In genomic region chrX:50762578-50762977, GRCh38 we compare ENCODE assay signal across 30 cellular contexts. TPM values are rescaled to one million over a fixed set of nuclear protein-coding genes. Genes with fewer than 3 reads are reported as not detected.
"Had no signal": no experiment of that assay in that cellular context is flagged by ENCODE, and none has a peak within 500 bp of the region (broad histone marks: within the 10 kb centered on the region; RNA-seq: fewer than 3 reads in every experiment).

No MANE protein-coding gene starts in this region.

- H3K9me3 ChIP-seq: heart left ventricle, left ventricle myocardium inferior, mucosa of descending colon, right atrium auricular region, upper lobe of left lung, vagina had no signal

- H3K36me3 Mint-ChIP-seq: activated naive CD4-positive, alpha-beta T cell treated with anti-CD3 and anti-CD28 coated beads, Interleukin-2, amount 10 ng/mL, durations not matched to agents 7 days and 5 days; immature natural killer cell; natural killer cell treated with Interleukin-12 subunit alpha and Interleukin-12 subunit beta and Interleukin-15 and Interleukin-18, amount 100 ng/mL, for 72 hours; stimulated activated memory B cell treated with anti-CD40 and anti-IgM and Interleukin-4, amounts not matched to agents 10 μg/mL and 1 μg/mL and 100 μg/mL, for 72 hours had no signal

- H3K4me1 Mint-ChIP-seq: activated naive CD4-positive, alpha-beta T cell treated with anti-CD3 and anti-CD28 coated beads, Interleukin-2, amount 10 ng/mL, durations not matched to agents 7 days and 5 days; immature natural killer cell; stimulated activated memory B cell treated with anti-CD40 and anti-IgM and Interleukin-4, amounts not matched to agents 10 μg/mL and 1 μg/mL and 100 μg/mL, for 72 hours; stimulated activated naive CD8-positive, alpha-beta T cell treated with anti-CD3 and anti-CD28 coated beads, Interleukin-15, amount 100 ng/mL, for 72 hours; T-helper 17 cell had no signal

- H3K4me3 ChIP-seq: heart left ventricle, left ventricle myocardium inferior, lung, mucosa of descending colon, right atrium auricular region, smooth muscle cell, upper lobe of left lung, vagina had no signal

- H3K36me3 ChIP-seq: heart left ventricle, left ventricle myocardium inferior, right atrium auricular region, upper lobe of left lung, vagina, WERI-Rb-1 had no signal

- H3K27me3 Mint-ChIP-seq: activated naive CD4-positive, alpha-beta T cell treated with anti-CD3 and anti-CD28 coated beads, Interleukin-2, amount 10 ng/mL, durations not matched to agents 7 days and 5 days had no signal

- DNase-seq: activated CD4-positive, alpha-beta T cell treated with anti-CD3 and anti-CD28 coated beads for 48 hours; activated CD4-positive, alpha-beta T cell treated with anti-CD3 and anti-CD28 coated beads, Interleukin-2, amount 50 U/mL, for 48 hours; activated CD8-positive, alpha-beta memory T cell treated with anti-CD3 and anti-CD28 coated beads for 24 hours; activated effector memory CD4-positive, alpha-beta T cell treated with anti-CD3 and anti-CD28 coated beads, Interleukin-2, amount 50 U/mL, for 16 hours; activated naive CD4-positive, alpha-beta T cell treated with anti-CD3 and anti-CD28 coated beads, Interleukin-2, amount 10 ng/mL, durations not matched to agents 7 days and 5 days; amygdala; cortex of kidney; heart left ventricle; hypothalamus; immature natural killer cell; left ventricle myocardium inferior; mucosa of descending colon; stimulated activated CD4-positive, alpha-beta T cell treated with anti-CD3 and anti-CD28 coated beads, Interleukin-1b, Interleukin-23, amount 100 ng/mL, for 48 hours; stimulated activated CD4-positive, alpha-beta T cell treated with anti-CD3 and anti-CD28 coated beads, Interleukin-4, amount 100 ng/mL, for 4 hours; stimulated activated CD8-positive, alpha-beta memory T cell treated with anti-CD3 and anti-CD28 coated beads, Interleukin-4, amount 100 ng/mL, for 48 hours; stimulated activated naive CD8-positive, alpha-beta T cell treated with anti-CD3 and anti-CD28 coated beads, Interleukin-15, amount 100 ng/mL, for 72 hours; substantia nigra; T-helper 17 cell; T1000; upper lobe of left lung; WERI-Rb-1 had no signal

- H3K27me3 ChIP-seq: foreskin keratinocyte, right atrium auricular region, upper lobe of left lung, vagina had no signal

- H3K4me3 Mint-ChIP-seq: activated naive CD4-positive, alpha-beta T cell treated with anti-CD3 and anti-CD28 coated beads, Interleukin-2, amount 10 ng/mL, durations not matched to agents 7 days and 5 days; activated T-helper 1 cell treated with anti-CD3 and anti-CD28 coated beads, Interleukin-12 subunit alpha, Interleukin-12 subunit beta, Interleukin-2, Interleukin-4 antibody, amounts not matched to agents 30 ng/mL and 10 ng/mL and 1 ng/mL, durations not matched to agents 14 hours and 24 hours and 36 hours; immature natural killer cell; natural killer cell treated with Interleukin-12 subunit alpha and Interleukin-12 subunit beta and Interleukin-15 and Interleukin-18, amount 100 ng/mL, for 72 hours; stimulated activated memory B cell treated with anti-CD40 and anti-IgM and Interleukin-4, amounts not matched to agents 10 μg/mL and 1 μg/mL and 100 μg/mL, for 72 hours; stimulated activated naive CD8-positive, alpha-beta T cell treated with anti-CD3 and anti-CD28 coated beads, Interleukin-15, amount 100 ng/mL, for 72 hours; T-helper 17 cell had no signal

- H3K27ac ChIP-seq: foreskin keratinocyte, heart left ventricle, left ventricle myocardium inferior, right atrium auricular region, upper lobe of left lung, vagina, WERI-Rb-1 had no signal

- H3K4me1 ChIP-seq: foreskin keratinocyte, heart left ventricle, left ventricle myocardium inferior, right atrium auricular region, upper lobe of left lung, vagina had no signal

- H3K4me2 ChIP-seq: smooth muscle cell had no signal

- H3K9me3 Mint-ChIP-seq: activated naive CD4-positive, alpha-beta T cell treated with anti-CD3 and anti-CD28 coated beads, Interleukin-2, amount 10 ng/mL, durations not matched to agents 7 days and 5 days; activated T-helper 1 cell treated with anti-CD3 and anti-CD28 coated beads, Interleukin-12 subunit alpha, Interleukin-12 subunit beta, Interleukin-2, Interleukin-4 antibody, amounts not matched to agents 30 ng/mL and 10 ng/mL and 1 ng/mL, durations not matched to agents 14 hours and 24 hours and 36 hours; immature natural killer cell; natural killer cell treated with Interleukin-12 subunit alpha and Interleukin-12 subunit beta and Interleukin-15 and Interleukin-18, amount 100 ng/mL, for 72 hours; stimulated activated memory B cell treated with anti-CD40 and anti-IgM and Interleukin-4, amounts not matched to agents 10 μg/mL and 1 μg/mL and 100 μg/mL, for 72 hours; stimulated activated naive CD8-positive, alpha-beta T cell treated with anti-CD3 and anti-CD28 coated beads, Interleukin-15, amount 100 ng/mL, for 72 hours had no signal

- H3K27ac Mint-ChIP-seq: activated naive CD4-positive, alpha-beta T cell treated with anti-CD3 and anti-CD28 coated beads, Interleukin-2, amount 10 ng/mL, durations not matched to agents 7 days and 5 days; activated T-helper 1 cell treated with anti-CD3 and anti-CD28 coated beads, Interleukin-12 subunit alpha, Interleukin-12 subunit beta, Interleukin-2, Interleukin-4 antibody, amounts not matched to agents 30 ng/mL and 10 ng/mL and 1 ng/mL, durations not matched to agents 14 hours and 24 hours and 36 hours; immature natural killer cell; natural killer cell treated with Interleukin-12 subunit alpha and Interleukin-12 subunit beta and Interleukin-15 and Interleukin-18, amount 100 ng/mL, for 72 hours; stimulated activated memory B cell treated with anti-CD40 and anti-IgM and Interleukin-4, amounts not matched to agents 10 μg/mL and 1 μg/mL and 100 μg/mL, for 72 hours; stimulated activated naive CD8-positive, alpha-beta T cell treated with anti-CD3 and anti-CD28 coated beads, Interleukin-15, amount 100 ng/mL, for 72 hours; T-helper 17 cell had no signal

RNA-seq across cellular contexts. Expression of gene SHROOM4, which starts 51.4 kb away (rescaled TPM):
- total RNA-seq: activated T-helper 1 cell treated with anti-CD3 and anti-CD28 coated beads, Interleukin-12 subunit alpha, Interleukin-12 subunit beta, Interleukin-2, Interleukin-4 antibody, amounts not matched to agents 30 ng/mL and 10 ng/mL and 1 ng/mL, durations not matched to agents 14 hours and 24 hours and 36 hours; myocyte; natural killer cell treated with Interleukin-12 subunit alpha and Interleukin-12 subunit beta and Interleukin-15 and Interleukin-18, amount 100 ng/mL, for 72 hours had no signal
- polyA plus RNA-seq: immature natural killer cell had no signal
